In genomic region chr7:73556208-73557107, GRCh38 we compare ENCODE assay signal across 8 cellular contexts. TPM values are rescaled to one million over a fixed set of nuclear protein-coding genes. Genes with fewer than 3 reads are reported as not detected.
A peak's percentile ranks its signal among the peaks of the same experiment; 100 is the strongest.
DNase-seq lines count a peak whose midpoint lies in the region; ATAC-seq, FAIRE-seq and TF ChIP-seq lines count a peak whose summit lies in the region.

No MANE protein-coding gene starts in this region.

- H3K9ac ChIP-seq in fibroblast of lung (ENCODE audit: insufficient read depth, low read length): peak overlapping the region; percentile 64

- peak overlapping the region; percentile 92 for H3K4me3 ChIP-seq in RWPE2 (ENCODE audit: severe bottlenecking)
- peak overlapping the region; percentile 72 to 94 (median 87) for H3K4me3 ChIP-seq in fibroblast of lung (replicated peaks in 1 of 4; ENCODE audit: control extremely low read depth in 1 of 4, insufficient read depth in 1 of 4, low read depth in 3 of 4, low read length in 4 of 4)
- peak overlapping the region; percentile 83 to 95 (median 90) for H3K4me3 ChIP-seq in sigmoid colon

- H3K36me3 ChIP-seq in RWPE2 (ENCODE audit: low read depth): peaks cover 36% of the 10 kb centered on the region
- H3K36me3 ChIP-seq in fibroblast of lung (ENCODE audit: control insufficient read depth, insufficient read depth, low read length): peaks cover 2% of the 10 kb centered on the region
- H3K36me3 ChIP-seq in sigmoid colon: peaks cover 5 to 27% (median 11%) of the 10 kb centered on the region in 4 donors

- peaks cover 43% of the 10 kb centered on the region for H3K79me2 ChIP-seq in fibroblast of lung (ENCODE audit: control insufficient read depth, insufficient read depth, low read length)

- TF ChIP-seq EP300 in sigmoid colon (IDR thresholded peaks at IDR 0.05): no peak

- H2AFZ ChIP-seq in fibroblast of lung (ENCODE audit: low read length): no peak overlapping the region

- TF ChIP-seq CTCF in RWPE2 (IDR thresholded peaks at IDR 0.05; ENCODE audit: poor library complexity, severe bottlenecking) (no peak), fibroblast of lung (conservative IDR thresholded peaks at IDR 0.05 in 1 of 2, IDR thresholded peaks at IDR 0.05 in 1 of 2; ENCODE audit: low read depth in 1 of 2, low read length in 2 of 2) (no peak), sigmoid colon (IDR thresholded peaks at IDR 0.05) (no peak), omental fat pad (IDR thresholded peaks at IDR 0.05) (no peak), D721Med (IDR thresholded peaks at IDR 0.05; ENCODE audit: insufficient read depth, missing control alignments) (no peak)

- DNase-seq in GM19239 (ENCODE audit: insufficient read length, low spot score): no peak
- no peak for DNase-seq in RWPE2 (ENCODE audit: low spot score)
- no peak for DNase-seq in fibroblast of lung (ENCODE audit: low read depth in 2 of 2)
- DNase-seq in sigmoid colon: no peak
- no peak for DNase-seq in omental fat pad (ENCODE audit: low spot score)
- no peak for DNase-seq in NCI-H2081 (lab: John Stamatoyannopoulos, UW)
- DNase-seq in D721Med (ENCODE audit: insufficient read length, low spot score): no peak
- no peak for DNase-seq in HTR-8/SVneo (ENCODE audit: insufficient read length, low spot score)

- peak overlapping the region; percentile 86 for H3K27ac ChIP-seq in RWPE2 (ENCODE audit: poor library complexity, severe bottlenecking)
- H3K27ac ChIP-seq in fibroblast of lung (ENCODE audit: insufficient read depth, low read length): peak overlapping the region; percentile 74
- peak overlapping the region; percentile 97 to 100 (median 100) for H3K27ac ChIP-seq in sigmoid colon

- TF ChIP-seq POLR2A in sigmoid colon (IDR thresholded peaks at IDR 0.05): peak; percentile 18 to 32

- no peaks in the 10 kb centered on the region for H3K27me3 ChIP-seq in RWPE2 (ENCODE audit: insufficient read depth, poor library complexity, severe bottlenecking)
- no peaks in the 10 kb centered on the region for H3K27me3 ChIP-seq in fibroblast of lung (ENCODE audit: control insufficient read depth, insufficient read depth, low read length)
- no peaks in the 10 kb centered on the region for H3K27me3 ChIP-seq in sigmoid colon

- no peaks in the 10 kb centered on the region for H3K9me3 ChIP-seq in RWPE2 (ENCODE audit: severe bottlenecking)
- no peaks in the 10 kb centered on the region for H3K9me3 ChIP-seq in fibroblast of lung (ENCODE audit: control insufficient read depth, insufficient read depth, low read depth, low read length)
- no peaks in the 10 kb centered on the region for H3K9me3 ChIP-seq in sigmoid colon

- FAIRE-seq in GM19239 (lab: Jason Lieb, UNC) (peak; percentile 18), D721Med (lab: Jason Lieb, UNC) (no peak), HTR-8/SVneo (lab: Jason Lieb, UNC) (no peak)

- intact Hi-C loops in sigmoid colon (cut with DNase I): loop anchor here (1.0 kb wide), 2 partner anchors 22 to 34 kb away; partner anchors contain the start of genes BAZ1B and TBL2

- WGBS in sigmoid colon, 2 donors: 5 to 21% methylated on average over 28 of the region's 28 CpGs

- H4K20me1 ChIP-seq in fibroblast of lung (ENCODE audit: control insufficient read depth, extremely low read depth, insufficient read depth, low read length): no peaks in the 10 kb centered on the region

- peaks cover 7% of the 10 kb centered on the region for H3K4me1 ChIP-seq in RWPE2 (ENCODE audit: insufficient read depth, poor library complexity, severe bottlenecking)
- peaks cover 11% of the 10 kb centered on the region for H3K4me1 ChIP-seq in fibroblast of lung (ENCODE audit: control insufficient read depth, extremely low read depth, insufficient read depth, low read length)
- peaks cover 0 to 37% (median 24%) of the 10 kb centered on the region in 4 donors for H3K4me1 ChIP-seq in sigmoid colon

- H3K4me2 ChIP-seq in fibroblast of lung (ENCODE audit: extremely low read depth, insufficient read depth, low read length): peak overlapping the region; percentile 90

- ATAC-seq in RWPE2 (ENCODE audit: low read depth) (no peak), omental fat pad (ENCODE audit: low FRiP score) (no peak)

RNA-seq across cellular contexts. Expression of gene BCL7B, which starts 1.0 kb away (rescaled TPM):
- 20.0 and 26.9 TPM in 2 replicates for total RNA-seq in fibroblast of lung
- 53.9 and 63.2 TPM in 2 replicates for polyA plus RNA-seq in fibroblast of lung
- 49.8 and 55.1 TPM in 2 replicates for polyA plus RNA-seq in fibroblast of lung (2012)
- 51.1 and 58.3 TPM in 2 replicates for polyA minus RNA-seq in fibroblast of lung (ENCODE audit: low replicate concordance)
- total RNA-seq in sigmoid colon: 100 to 1,000 TPM; 113 to 155 (median 129) TPM
- 100 to 1,000 TPM in 1 of 3 donors, 10 to 100 TPM in 2; 58.1 to 114 (median 95.7) TPM for polyA plus RNA-seq in sigmoid colon
- total RNA-seq in omental fat pad: 10 to 100 TPM; 51.9 to 91.9 (median 78.3) TPM

RNA-seq across cellular contexts. Expression of gene TBL2, which starts 21.9 kb away (rescaled TPM):
- 58.6 and 83.2 TPM in 2 replicates for total RNA-seq in fibroblast of lung
- polyA plus RNA-seq in fibroblast of lung: 40.1 and 45.4 TPM in 2 replicates
- polyA plus RNA-seq in fibroblast of lung (2012): 37.0 and 38.9 TPM in 2 replicates
- polyA minus RNA-seq in fibroblast of lung (ENCODE audit: low replicate concordance): 131 and 144 TPM in 2 replicates
- 10 to 100 TPM; 17.1 to 29.6 (median 26.9) TPM for total RNA-seq in sigmoid colon
- polyA plus RNA-seq in sigmoid colon: 10 to 100 TPM in 1 of 3 donors, 1 to 10 TPM in 2; 5.4 to 28.2 (median 6.2) TPM
- total RNA-seq in omental fat pad: 10 to 100 TPM; 29.5 to 51.6 (median 40.1) TPM

RNA-seq across cellular contexts. Expression of gene BAZ1B, which starts 34.4 kb away (rescaled TPM):
- total RNA-seq in fibroblast of lung (60.1 and 68.9 TPM in 2 replicates), sigmoid colon (10 to 100 TPM; 47.2 to 67.3 (median 53.5) TPM), omental fat pad (10 to 100 TPM; 42.9 to 61.4 (median 54.9) TPM)
- polyA plus RNA-seq in fibroblast of lung (30.5 and 41.5 TPM in 2 replicates), sigmoid colon (10 to 100 TPM; 13.8 to 33.4 (median 17.1) TPM)
- polyA plus RNA-seq in fibroblast of lung (2012): 37.7 and 48.6 TPM in 2 replicates
- polyA minus RNA-seq in fibroblast of lung (ENCODE audit: low replicate concordance): 20.0 and 40.1 TPM in 2 replicates
